ENCODE assay signal across 33 cellular contexts in genomic region chr13:24385902-24386301, GRCh38.
"Had no signal": no experiment of that assay in that cellular context is flagged by ENCODE, and none has a peak within 500 bp of the region (broad histone marks: within the 10 kb centered on the region; RNA-seq: fewer than 3 reads in every experiment).

No MANE protein-coding gene starts in this region.

- H3K27ac ChIP-seq: KMS-11 had no signal

- H3K4me3 ChIP-seq: MG63 had no signal

- H3K36me3 ChIP-seq: MG63 had no signal

- H3K9me3 ChIP-seq: MG63 had no signal

- H3K9ac ChIP-seq: KMS-11 had no signal

- H3K4me2 ChIP-seq: KMS-11 had no signal

- H3K27me3 ChIP-seq: MG63 had no signal

- DNase-seq: Kasumi-1, KG1, MG63, MM.1S, MV-4-11, NCI-H1048, NCI-H1092, NCI-H1092 treated with DMSO at 0.1 percent for 48 hours, NCI-H1105, NCI-H1105 treated with DMSO at 0.1 percent for 48 hours, NCI-H1417, NCI-H1417 treated with DMSO at 0.1 percent for 48 hours, NCI-H1436, NCI-H1436 treated with DMSO at 0.1 percent for 48 hours, NCI-H146, NCI-H1694, NCI-H1694 treated with DMSO at 0.1 percent for 48 hours, NCI-H187, NCI-H187 treated with DMSO at 0.1 percent for 48 hours, NCI-H1930, NCI-H2029, NCI-H2029 treated with DMSO at 0.1 percent for 48 hours, NCI-H2081, NCI-H2081 treated with DMSO at 0.1 percent for 48 hours, NCI-H2107, NCI-H2171, NCI-H2171 treated with DMSO at 0.1 percent for 48 hours, NCI-H2227 treated with DMSO at 0.1 percent for 48 hours, NCI-H226, NCI-H345, NCI-H446, NCI-H446 treated with DMSO at 0.1 percent for 48 hours had no signal
